In the genomic region with DNA sequence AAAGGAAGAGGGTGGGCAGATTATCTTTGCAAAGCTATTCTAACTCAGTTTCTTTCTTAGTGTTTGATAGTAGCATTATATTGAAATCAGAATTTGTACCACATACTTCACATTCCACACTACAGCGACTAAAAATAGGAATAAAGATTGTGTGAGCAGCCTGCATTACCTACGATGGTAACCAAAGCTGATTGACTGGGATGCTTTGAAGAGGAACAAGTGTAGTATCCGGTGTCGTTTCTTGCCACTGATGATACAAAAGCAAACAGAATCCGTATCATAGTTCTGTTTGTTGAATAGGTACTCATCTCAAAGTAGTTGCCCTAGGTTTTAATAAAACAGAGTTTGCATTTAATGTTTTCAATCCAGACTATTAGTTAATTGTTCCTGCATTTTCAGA, we compare ENCODE assay signal across 29 cellular contexts. TPM values are rescaled to one million over a fixed set of nuclear protein-coding genes. Genes with fewer than 3 reads are reported as not detected.
DNase-seq lines count a peak whose midpoint lies in the region; ATAC-seq and TF ChIP-seq lines count a peak whose summit lies in the region.
"Had no signal": no experiment of that assay in that cellular context is flagged by ENCODE, and none has a peak within 500 bp of the region (broad histone marks: within the 10 kb centered on the region; RNA-seq: fewer than 3 reads in every experiment).

No MANE protein-coding gene starts in this region.

- no peak overlapping the region for H3K23ac ChIP-seq in neuronal stem cell (ENCODE audit: low read depth, low read length, poor library complexity)

- no peaks in the 10 kb centered on the region for H3K4me1 Mint-ChIP-seq in natural killer cell
- H3K4me1 Mint-ChIP-seq: central memory CD8-positive, alpha-beta T cell had no signal

- no peak overlapping the region for H3K27ac Mint-ChIP-seq in natural killer cell
- H3K27ac Mint-ChIP-seq: activated naive CD8-positive, alpha-beta T cell treated with anti-CD3 and anti-CD28 coated beads for 36 hours; immature natural killer cell had no signal

- no peak for TF ChIP-seq EP300 in transverse colon (IDR thresholded peaks at IDR 0.05; ENCODE audit: low read depth)

- no peak overlapping the region for H2BK5ac ChIP-seq in neuronal stem cell (ENCODE audit: low read length)

- H3K4me3 Mint-ChIP-seq in natural killer cell, result no peak overlapping the region
- H3K4me3 Mint-ChIP-seq: activated naive CD8-positive, alpha-beta T cell treated with anti-CD3 and anti-CD28 coated beads for 36 hours; CD4-positive, CD25-positive, alpha-beta regulatory T cell; central memory CD8-positive, alpha-beta T cell; immature natural killer cell had no signal

- in situ Hi-C loops in transverse colon (cut with MboI; ENCODE audit: low pct_ligation_motif_present in 1 of 4, low pct_unique_long_range_greater_than_20kb in 1 of 4, low sequenced_read_pairs in 3 of 4), result no loop called here

- H3K4ac ChIP-seq in neuronal stem cell (ENCODE audit: low read length), result no peak overlapping the region

- H3K79me1 ChIP-seq in neuronal stem cell (ENCODE audit: low read depth, low read length), result no peaks in the 10 kb centered on the region

- H2BK12ac ChIP-seq in neuronal stem cell (ENCODE audit: low read length), result no peak overlapping the region

- no peak overlapping the region for H3K9ac ChIP-seq in neuronal stem cell (ENCODE audit: low read depth, low read length, poor library complexity)

- H3K14ac ChIP-seq in neuronal stem cell (ENCODE audit: low read length), result no peak overlapping the region

- no peak overlapping the region for H4K91ac ChIP-seq in neuronal stem cell (ENCODE audit: low read depth, low read length, poor library complexity)

- H3K4me3 ChIP-seq in OCI-LY7 (ENCODE audit: low read depth, low read length, poor library complexity, severe bottlenecking) (peak overlapping the region; percentile 23), transverse colon (no peak overlapping the region), neuronal stem cell (ENCODE audit: low read length in 2 of 2) (no peak overlapping the region)
- H3K4me3 ChIP-seq: dorsolateral prefrontal cortex, heart right ventricle, K562, left lung, SK-N-MC had no signal

- POLR2A ChIA-PET in OCI-LY7 (lab: Charles Lee), result interaction anchor here (0.7 to 1.3 kb wide), 3 partner anchors 19 to 1298 kb away, joined by 3 read pairs; no protein-coding TSS in a partner anchor

- ATAC-seq in GM18867 (IDR thresholded peaks at IDR 0.05; ENCODE audit: unreplicated experiment), result peak; percentile 24
- no peak for ATAC-seq in natural killer cell
- ATAC-seq: heart right ventricle, K562, sciatic nerve had no signal

- H3K27me3 ChIP-seq in transverse colon, result peaks cover 8% of the 10 kb centered on the region
- H3K27me3 ChIP-seq in neuronal stem cell (ENCODE audit: control insufficient read depth in 3 of 3, insufficient read depth in 3 of 3, low read depth in 1 of 3, low read length in 3 of 3), result peaks cover 0 to 13% (median 0%) of the 10 kb centered on the region in 3 experiments

- DNase-seq in NCI-H2029 treated with DMSO at 0.1 percent for 48 hours (lab: John Stamatoyannopoulos, UW) (peak; percentile 6), OCI-LY7 (ENCODE audit: low spot score) (no peak), transverse colon (no peak), natural killer cell (no peak), NCI-H1930 (lab: John Stamatoyannopoulos, UW) (no peak), neuronal stem cell (ENCODE audit: low spot score) (no peak)
- DNase-seq: activated CD4-positive, alpha-beta T cell treated with anti-CD3 and anti-CD28 coated beads, Interleukin-2, amount 50 U/mL, for 48 hours; activated CD8-positive, alpha-beta memory T cell treated with anti-CD3 and anti-CD28 coated beads, Interleukin-2, amount 50 U/mL, for 48 hours; activated naive CD8-positive, alpha-beta T cell treated with anti-CD3 and anti-CD28 coated beads for 36 hours; CD4-positive, CD25-positive, alpha-beta regulatory T cell; DMS 273 treated with DMSO at 0.1 percent for 48 hours; dorsolateral prefrontal cortex; heart right ventricle; immature natural killer cell; left lung; midbrain; NCI-H1694; NCI-H446; stimulated activated CD4-positive, alpha-beta T cell treated with anti-CD3 and anti-CD28 coated beads, Interleukin-15, amount 100 ng/mL, for 24 hours; stimulated activated CD8-positive, alpha-beta memory T cell treated with anti-CD3 and anti-CD28 coated beads, Interleukin-4, amount 100 ng/mL, for 48 hours; T-helper 2 cell had no signal

- H4K8ac ChIP-seq in neuronal stem cell (ENCODE audit: low read depth, low read length), result no peak overlapping the region

- H3K27ac ChIP-seq in OCI-LY7 (ENCODE audit: low read depth, low read length, poor library complexity, severe bottlenecking) (no peak overlapping the region), transverse colon (peak overlapping the region in 3 of 4 donors; percentile 9 to 66 (median 17)), neuronal stem cell (replicated peaks; ENCODE audit: low read length) (no peak overlapping the region)
- H3K27ac ChIP-seq: dorsolateral prefrontal cortex, heart right ventricle, HL-60, left lung, RWPE1, SK-N-MC had no signal

- peaks cover 31% of the 10 kb centered on the region for H3K4me1 ChIP-seq in OCI-LY7 (ENCODE audit: insufficient read depth, low read length, poor library complexity, severe bottlenecking)
- no peaks in the 10 kb centered on the region for H3K4me1 ChIP-seq in transverse colon
- peaks cover 0 to 3% of the 10 kb centered on the region in 2 donors for H3K4me1 ChIP-seq in neuronal stem cell (ENCODE audit: control insufficient read depth in 2 of 2, insufficient read depth in 1 of 2, low read depth in 1 of 2, low read length in 2 of 2)

- H3K36me3 ChIP-seq in OCI-LY7 (ENCODE audit: insufficient read depth, low read length), result no peaks in the 10 kb centered on the region; the same call in 1 of the 2 replicates
- H3K36me3 ChIP-seq in transverse colon, result no peaks in the 10 kb centered on the region
- no peaks in the 10 kb centered on the region for H3K36me3 ChIP-seq in neuronal stem cell (replicated peaks in 1 of 2; ENCODE audit: control insufficient read depth in 2 of 2, insufficient read depth in 2 of 2, low read length in 2 of 2)
- H3K36me3 ChIP-seq: heart right ventricle, left lung had no signal

- H2BK15ac ChIP-seq in neuronal stem cell (ENCODE audit: low read length), result no peak overlapping the region

- no peak overlapping the region for H2BK120ac ChIP-seq in neuronal stem cell (ENCODE audit: low read depth, low read length)

- no peak overlapping the region for H3K18ac ChIP-seq in neuronal stem cell (ENCODE audit: low read length)

- TF ChIP-seq CTCF in OCI-LY7 (conservative IDR thresholded peaks at IDR 0.05; ENCODE audit: low read length), result no peak
- TF ChIP-seq CTCF in transverse colon (IDR thresholded peaks at IDR 0.05), result no peak
- TF ChIP-seq CTCF in natural killer cell (IDR thresholded peaks at IDR 0.05), result no peak

- no peak for TF ChIP-seq POLR2A in transverse colon (IDR thresholded peaks at IDR 0.05)

- H3K27me3 Mint-ChIP-seq in natural killer cell (ENCODE audit: low read depth in 2 of 2), result peaks cover 0 to 15% of the 10 kb centered on the region in 2 donors

- WGBS in transverse colon (ENCODE audit: low coverage in 1 of 2), 2 donors, result 48 to 65% methylated on average over 5 of the region's 5 CpGs
- no CpG with 5 or more reads among the region's 5 CpGs for WGBS in neuronal stem cell (ENCODE audit: extremely low coverage in 2 of 2, insufficient read length in 2 of 2, insufficient replicate concordance in 1 of 2), 2 donors

- no peaks in the 10 kb centered on the region for H3K9me3 Mint-ChIP-seq in natural killer cell
- H3K9me3 Mint-ChIP-seq: CD4-positive, CD25-positive, alpha-beta regulatory T cell; central memory CD8-positive, alpha-beta T cell; immature natural killer cell had no signal

- BruUV-seq in OCI-LY7 (replicated peaks; lab: Mats Ljungman, UMichigan), result no TSS peak

- H3K9me2 ChIP-seq in OCI-LY7 (ENCODE audit: insufficient read depth, low read length), result no peaks in the 10 kb centered on the region

- no peaks in the 10 kb centered on the region for H3K79me2 ChIP-seq in OCI-LY7 (ENCODE audit: insufficient read depth, low read depth, low read length)

- H4K20me1 ChIP-seq in OCI-LY7 (ENCODE audit: insufficient read depth, low read length), result no peaks in the 10 kb centered on the region

- H2AK5ac ChIP-seq in neuronal stem cell (ENCODE audit: low read depth, low read length), result no peak overlapping the region

- peak overlapping the region; percentile 57 for H3K4me2 ChIP-seq in OCI-LY7 (ENCODE audit: low read length)
- no peak overlapping the region for H3K4me2 ChIP-seq in neuronal stem cell (ENCODE audit: insufficient read depth, low read length, poor library complexity, severe bottlenecking)

- H3K36me3 Mint-ChIP-seq in natural killer cell, result no peaks in the 10 kb centered on the region
- H3K36me3 Mint-ChIP-seq: activated naive CD8-positive, alpha-beta T cell treated with anti-CD3 and anti-CD28 coated beads for 36 hours; CD4-positive, CD25-positive, alpha-beta regulatory T cell; immature natural killer cell had no signal

- intact Hi-C loops in OCI-LY7 (cut with micrococcal nuclease; ENCODE audit: unreplicated experiment) (no loop called here), transverse colon (cut with DNase I; ENCODE audit: low total_unique reads) (no loop called here), natural killer cell (cut with micrococcal nuclease) (no loop called here)

- H3K9me3 ChIP-seq in OCI-LY7 (ENCODE audit: low read length) (peaks cover 6% of the 10 kb centered on the region; the same call in 1 of the 2 replicates), transverse colon (no peaks in the 10 kb centered on the region), neuronal stem cell (replicated peaks in 1 of 2; ENCODE audit: control insufficient read depth in 2 of 2, insufficient read depth in 1 of 2, low read depth in 1 of 2, low read length in 2 of 2) (no peaks in the 10 kb centered on the region)
- H3K9me3 ChIP-seq: heart right ventricle, left lung had no signal

- CTCF ChIA-PET in OCI-LY7 (lab: Charles Lee; ENCODE audit: unreplicated experiment), result no interaction called here

- peak overlapping the region; percentile 96; the same call in 1 of the 2 replicates for H2AFZ ChIP-seq in OCI-LY7 (ENCODE audit: low read length)
- no peak overlapping the region for H2AFZ ChIP-seq in neuronal stem cell (ENCODE audit: low read length)

RNA-seq across cellular contexts. Expression of a gene that starts 51.2 kb away (rescaled TPM):
- total RNA-seq in OCI-LY7 (2014; rRNA removed; shearing (Covaris generic)), result not detected in 2 replicates
- total RNA-seq in OCI-LY7 (2022), result not detected in 2 replicates
- under 1 TPM in 2 of 4 donors, not detected in 2; 0.55 to 0.95 TPM for total RNA-seq in transverse colon
- 1 to 10 TPM in 2 of 3 donors, under 1 TPM in 1; 0.39 to 1.8 (median 1.1) TPM for total RNA-seq in natural killer cell
- polyA plus RNA-seq in neuronal stem cell (2013, experiment 1 of 2), result 0.22 TPM
- 0.19 TPM for polyA plus RNA-seq in neuronal stem cell (2013, experiment 2 of 2)
- total RNA-seq: astrocyte, K562 had no signal
- polyA plus RNA-seq: CD4-positive, CD25-positive, alpha-beta regulatory T cell; K562 had no signal

Comparison
In these comparisons a context has a peak if more than half of its experiments do, and no peak if none do; other contexts are left out.
1. H3K27ac ChIP-seq: peak in transverse colon (3 of 4); none in OCI-LY7 (single experiment) and neuronal stem cell (single experiment).